In genomic region chr11:26316372-26316771, GRCh38 we compare ENCODE assay signal across 7 cellular contexts. TPM values are rescaled to one million over a fixed set of nuclear protein-coding genes. Genes with fewer than 3 reads are reported as not detected.
"Had no signal": no experiment of that assay in that cellular context is flagged by ENCODE, and none has a peak within 500 bp of the region (broad histone marks: within the 10 kb centered on the region; RNA-seq: fewer than 3 reads in every experiment).

No MANE protein-coding gene starts in this region.

RNA-seq across cellular contexts. Expression of gene ANO3, which starts 15.6 kb away (rescaled TPM):
- total RNA-seq: epithelial cell of proximal tubule; esophagus squamous epithelium; mammary epithelial cell; mononuclear cell; naive thymus-derived CD8-positive, alpha-beta T cell; psoas muscle; vagina had no signal
